1 cellular context compared by ENCODE assay signal in genomic region chr14:63982156-63982555, GRCh38.
TF ChIP-seq lines count a peak whose summit lies in the region.

No MANE protein-coding gene starts in this region.

TF ChIP-seq in GM12878, 131 proteins besides CTCF, POLR2A, EP300 and RAD21 (continued from another document):
- TF ChIP-seq BRCA1 (IDR thresholded peaks at IDR 0.05; ENCODE audit: low read depth, low read length) (no peak), NR2C1 (IDR thresholded peaks at IDR 0.05) (no peak), CBX5 (IDR thresholded peaks at IDR 0.05; ENCODE audit: low read depth) (no peak), CEBPZ (IDR thresholded peaks at IDR 0.05; ENCODE audit: low read depth, low read length) (no peak)
